Comparison of ENCODE assay signal across 13 cellular contexts in the genomic region with DNA sequence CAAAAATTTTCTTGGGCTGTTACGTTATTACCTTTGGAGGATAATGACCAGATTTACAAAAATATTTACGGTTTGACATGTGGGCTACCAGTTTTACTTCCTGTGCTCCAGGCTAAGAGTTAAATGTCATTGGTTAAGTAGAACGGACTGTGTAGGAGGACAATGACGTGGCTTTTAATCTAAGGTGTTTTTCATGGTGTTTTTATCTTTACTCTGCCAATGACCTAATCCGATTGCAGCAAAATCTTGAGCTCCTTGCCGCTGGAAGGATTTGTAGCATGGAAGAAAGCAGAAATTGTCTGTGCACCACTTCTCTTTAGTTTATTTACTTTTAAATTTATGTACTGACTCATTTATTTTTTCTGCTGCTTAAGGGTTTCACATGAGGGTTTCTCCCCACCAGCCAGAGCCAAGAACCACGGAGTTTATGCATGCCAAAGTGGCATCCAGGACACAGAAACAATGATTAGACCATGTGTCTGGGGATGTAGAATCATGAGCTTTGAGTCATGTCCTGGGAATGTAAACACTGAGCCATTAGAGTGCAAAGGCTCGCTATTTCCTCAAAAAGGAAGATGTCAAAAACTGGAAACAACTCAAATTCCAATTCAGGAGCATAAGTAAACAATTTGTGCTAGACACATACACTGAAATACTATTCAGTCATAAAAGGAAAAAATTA. TPM values are rescaled to one million over a fixed set of nuclear protein-coding genes. Genes with fewer than 3 reads are reported as not detected.
A peak's percentile ranks its signal among the peaks of the same experiment; 100 is the strongest.
DNase-seq lines count a peak whose midpoint lies in the region; ATAC-seq and TF ChIP-seq lines count a peak whose summit lies in the region.
"Had no signal": no experiment of that assay in that cellular context is flagged by ENCODE, and none has a peak within 500 bp of the region (broad histone marks: within the 10 kb centered on the region; RNA-seq: fewer than 3 reads in every experiment).

No MANE protein-coding gene starts in this region.

- TF ChIP-seq CTCF in PC-9 (conservative IDR thresholded peaks at IDR 0.05) (no peak), fibroblast of lung (conservative IDR thresholded peaks at IDR 0.05 in 1 of 2, IDR thresholded peaks at IDR 0.05 in 1 of 2; ENCODE audit: low read depth in 1 of 2, low read length in 2 of 2) (no peak), osteocyte (IDR thresholded peaks at IDR 0.05) (no peak), GM10266 (IDR thresholded peaks at IDR 0.05; ENCODE audit: control insufficient read depth, insufficient read depth, low read depth, missing control alignments) (no peak)

- H3K79me2 ChIP-seq in PC-9 (ENCODE audit: low read depth): no peaks in the 10 kb centered on the region
- peaks cover 9% of the 10 kb centered on the region for H3K79me2 ChIP-seq in fibroblast of lung (ENCODE audit: control insufficient read depth, insufficient read depth, low read length)

- H3F3A ChIP-seq in PC-9 (ENCODE audit: insufficient read depth, low read depth): peaks cover 14% of the 10 kb centered on the region

- H4K20me1 ChIP-seq in PC-9 (ENCODE audit: insufficient read depth): no peaks in the 10 kb centered on the region
- H4K20me1 ChIP-seq in fibroblast of lung (ENCODE audit: control insufficient read depth, extremely low read depth, insufficient read depth, low read length): no peaks in the 10 kb centered on the region

- H3K4me1 ChIP-seq in PC-9 (replicated peaks; ENCODE audit: insufficient read depth) (peaks cover 20% of the 10 kb centered on the region), fibroblast of lung (ENCODE audit: control insufficient read depth, extremely low read depth, insufficient read depth, low read length) (peaks cover 7% of the 10 kb centered on the region)

- peak overlapping the region; percentile 12 for H3K4me3 Mint-ChIP-seq in osteocyte (ENCODE audit: unreplicated experiment)
- H3K4me3 Mint-ChIP-seq: type B pancreatic cell had no signal

- peaks cover 8% of the 10 kb centered on the region; the same call in 1 of the 2 replicates for H3K9me3 ChIP-seq in PC-9 (ENCODE audit: insufficient read depth, low read depth)
- H3K9me3 ChIP-seq in fibroblast of lung (ENCODE audit: control insufficient read depth, insufficient read depth, low read depth, low read length): no peaks in the 10 kb centered on the region
- H3K9me3 ChIP-seq: adrenal gland, SK-N-SH had no signal

- no peak overlapping the region for H3K9ac ChIP-seq in fibroblast of lung (ENCODE audit: insufficient read depth, low read length)
- H3K9ac ChIP-seq: SK-N-SH had no signal

- H3K4me3 ChIP-seq in PC-9 (peak overlapping the region; percentile 5; the same call in 1 of the 2 replicates), fibroblast of lung (replicated peaks in 1 of 4; ENCODE audit: control extremely low read depth in 1 of 4, insufficient read depth in 1 of 4, low read depth in 3 of 4, low read length in 4 of 4) (peak overlapping the region in 1 of 4 experiments; percentile 17)
- H3K4me3 ChIP-seq: adrenal gland, GM12878 had no signal

- no peaks in the 10 kb centered on the region for H3K36me3 ChIP-seq in PC-9 (ENCODE audit: low read depth)
- no peaks in the 10 kb centered on the region for H3K36me3 ChIP-seq in fibroblast of lung (ENCODE audit: control insufficient read depth, insufficient read depth, low read length)
- H3K36me3 ChIP-seq: adrenal gland had no signal

- ATAC-seq in GM19463 (IDR thresholded peaks at IDR 0.05; ENCODE audit: unreplicated experiment): no peak
- ATAC-seq: GM12878 had no signal

- peak overlapping the region; percentile 60 for H3K4me2 ChIP-seq in PC-9
- H3K4me2 ChIP-seq in fibroblast of lung (ENCODE audit: extremely low read depth, insufficient read depth, low read length): peak overlapping the region; percentile 7
- H3K4me2 ChIP-seq: SK-N-SH had no signal

- no peaks in the 10 kb centered on the region for H3K36me3 Mint-ChIP-seq in osteocyte (ENCODE audit: unreplicated experiment)
- H3K36me3 Mint-ChIP-seq: type B pancreatic cell had no signal

- no peaks in the 10 kb centered on the region for H3K27me3 Mint-ChIP-seq in osteocyte (ENCODE audit: unreplicated experiment)
- H3K27me3 Mint-ChIP-seq: type B pancreatic cell had no signal

- POLR2A ChIA-PET in PC-9 (lab: Charles Lee; ENCODE audit: unreplicated experiment): interaction anchor here (0.7 kb wide), 1 partner anchor 224 kb away, joined by 13 read pairs; no protein-coding TSS in a partner anchor

- H2AFZ ChIP-seq in PC-9: peak overlapping the region; percentile 5; the same call in 1 of the 2 replicates
- H2AFZ ChIP-seq in fibroblast of lung (ENCODE audit: low read length): no peak overlapping the region

- H3K27ac ChIP-seq in PC-9 (peak overlapping the region; percentile 63), fibroblast of lung (ENCODE audit: insufficient read depth, low read length) (peak overlapping the region; percentile 27)
- H3K27ac ChIP-seq: adrenal gland, HL-60 had no signal

- intact Hi-C loops in PC-9 (cut with micrococcal nuclease; ENCODE audit: unreplicated experiment): loop anchor here (1.0 kb wide), 1 partner anchor 79 kb away; a partner anchor contains a TSS

- peak overlapping the region; percentile 70 for H3K27ac Mint-ChIP-seq in osteocyte (ENCODE audit: unreplicated experiment)
- H3K27ac Mint-ChIP-seq: type B pancreatic cell had no signal

- H3K27me3 ChIP-seq in PC-9 (ENCODE audit: insufficient read depth, low read depth) (no peaks in the 10 kb centered on the region), fibroblast of lung (ENCODE audit: control insufficient read depth, insufficient read depth, low read length) (no peaks in the 10 kb centered on the region)
- H3K27me3 ChIP-seq: adrenal gland had no signal

- H3K4me1 Mint-ChIP-seq in osteocyte (ENCODE audit: unreplicated experiment): peaks cover 38% of the 10 kb centered on the region

- BruUV-seq in PC-9 (replicated peaks; lab: Mats Ljungman, UMichigan): no TSS peak

- no peaks in the 10 kb centered on the region for H3K9me2 ChIP-seq in PC-9 (ENCODE audit: insufficient read depth)
- H3K9me2 ChIP-seq: SK-N-SH had no signal

- peak; percentile 84 for DNase-seq in COLO829 (ENCODE audit: low spot score)
- peak; percentile 60 to 94 for DNase-seq in PC-9
- DNase-seq in fibroblast of lung (ENCODE audit: low read depth in 2 of 2): peak; percentile 99 to 100
- no peak for DNase-seq in osteocyte (ENCODE audit: extremely low spot score, unreplicated experiment)
- no peak for DNase-seq in SKM-1 treated with dmso at 0.1 percent for 144 hours (lab: John Stamatoyannopoulos, UW; ENCODE audit: unreplicated experiment)
- DNase-seq in GM10266 (ENCODE audit: extremely low spot score): no peak
- no peak for DNase-seq in globus pallidus (ENCODE audit: low spot score)
- DNase-seq: SK-N-SH had no signal

- CTCF ChIA-PET in PC-9 (lab: Charles Lee): no interaction called here

- H3K9me3 Mint-ChIP-seq in osteocyte (ENCODE audit: unreplicated experiment): no peaks in the 10 kb centered on the region
- H3K9me3 Mint-ChIP-seq: type B pancreatic cell had no signal

RNA-seq across cellular contexts. Expression of a gene that starts 1.9 kb away (rescaled TPM):
- 0.63 and 2.5 TPM in 2 replicates for total RNA-seq in PC-9 (2021)
- total RNA-seq in fibroblast of lung: 102 and 143 TPM in 2 replicates
- 97.2 and 114 TPM in 2 replicates for polyA plus RNA-seq in fibroblast of lung
- polyA plus RNA-seq in fibroblast of lung (2012): 99.5 and 123 TPM in 2 replicates
- 4.7 and 12.8 TPM in 2 replicates for polyA minus RNA-seq in fibroblast of lung (ENCODE audit: low replicate concordance)
- total RNA-seq in osteocyte: 1.5 and 1.9 TPM in 2 replicates
- polyA plus RNA-seq: SK-N-SH had no signal

RNA-seq across cellular contexts. Expression of a gene that starts 12.1 kb away (rescaled TPM):
- total RNA-seq in PC-9 (2021) (2.3 and 4.7 TPM in 2 replicates), fibroblast of lung (82.2 and 115 TPM in 2 replicates), osteocyte (0.55 and 1.1 TPM in 2 replicates)
- 45.4 and 49.9 TPM in 2 replicates for polyA plus RNA-seq in fibroblast of lung
- polyA plus RNA-seq in fibroblast of lung (2012): 64.7 and 80.9 TPM in 2 replicates
- polyA minus RNA-seq in fibroblast of lung (ENCODE audit: low replicate concordance): 2.5 and 4.5 TPM in 2 replicates
- polyA plus RNA-seq: SK-N-SH had no signal

RNA-seq across cellular contexts. Expression of a gene that starts 24.1 kb away (rescaled TPM):
- not detected in 2 replicates for total RNA-seq in PC-9 (2021)
- 0.17 and 0.26 TPM in 2 replicates for total RNA-seq in fibroblast of lung
- not detected in 2 replicates for polyA plus RNA-seq in fibroblast of lung
- polyA plus RNA-seq in fibroblast of lung (2012): not detected in 2 replicates
- polyA minus RNA-seq in fibroblast of lung (ENCODE audit: low replicate concordance): not detected in 2 replicates
- not detected in 2 replicates for total RNA-seq in osteocyte
- total RNA-seq: GM12878 had no signal
- polyA plus RNA-seq: GM12878, SK-N-SH had no signal

Comparison
In these comparisons a context has a peak if more than half of its experiments do, and no peak if none do; other contexts are left out.
1. DNase-seq: peak in COLO829 (single experiment), PC-9 (2 of 2) and fibroblast of lung (2 of 2); none in osteocyte (single experiment), SKM-1 treated with dmso at 0.1 percent for 144 hours (single experiment), GM10266 (single experiment) and globus pallidus (single experiment).
2. RNA of a gene that starts 1.9 kb away (total RNA-seq): 102 to 143 TPM in fibroblast of lung; 0.63 to 2.5 TPM in PC-9 and 1.5 to 1.9 TPM in osteocyte; every median in the first group is over 10 times any median in the second.
3. RNA of a gene that starts 12.1 kb away (total RNA-seq): 82.2 to 115 TPM in fibroblast of lung; 2.3 to 4.7 TPM in PC-9 and 0.55 to 1.1 TPM in osteocyte; every median in the first group is over 10 times any median in the second.